In the genomic region with DNA sequence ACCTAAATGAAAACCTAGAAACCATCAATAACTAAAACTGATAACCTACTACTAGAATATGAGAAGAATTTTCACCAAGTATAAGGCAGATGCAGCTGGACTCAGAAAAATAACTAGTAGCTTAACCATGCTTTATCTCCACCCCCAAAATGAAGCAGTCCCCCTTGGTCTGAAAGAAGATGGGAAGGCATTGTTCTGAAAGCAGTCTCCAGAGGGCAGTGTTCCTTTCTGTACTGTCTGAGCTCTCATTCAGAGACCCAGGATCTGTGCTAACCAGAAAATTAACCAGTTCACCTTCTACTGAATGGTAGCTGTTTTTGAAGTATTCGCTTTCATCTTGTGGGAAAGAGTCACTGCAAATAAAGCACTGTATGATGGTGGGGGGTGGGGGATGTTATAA, we compare ENCODE assay signal across 8 cellular contexts.
A peak's percentile ranks its signal among the peaks of the same experiment; 100 is the strongest.
DNase-seq lines count a peak whose midpoint lies in the region; ATAC-seq, FAIRE-seq and TF ChIP-seq lines count a peak whose summit lies in the region.

No MANE protein-coding gene starts in this region.

- no peak for DNase-seq in activated naive CD8-positive, alpha-beta T cell treated with anti-CD3 and anti-CD28 coated beads, Interleukin-2, amount 50 U/mL, for 24 hours
- no peak for DNase-seq in activated naive CD8-positive, alpha-beta T cell treated with anti-CD3 and anti-CD28 coated beads for 36 hours
- peak; percentile 21 for DNase-seq in NCI-H2029 (lab: John Stamatoyannopoulos, UW)
- DNase-seq in central memory CD8-positive, alpha-beta T cell (ENCODE audit: low spot score in 2 of 2), result no peak
- DNase-seq in nephron progenitor cell, result peak; percentile 22
- DNase-seq in T1000 (lab: John Stamatoyannopoulos, UW), result no peak
- no peak for DNase-seq in GM12891 (ENCODE audit: insufficient read length, low spot score)
- DNase-seq in activated T-cell treated with anti-CD3 and anti-CD28 coated beads, Interleukin-2, amount 50 U/mL, for 1 hour, result no peak

- H3K36me3 Mint-ChIP-seq in activated naive CD8-positive, alpha-beta T cell treated with anti-CD3 and anti-CD28 coated beads, Interleukin-2, amount 50 U/mL, for 24 hours (ENCODE audit: low read depth), result no peaks in the 10 kb centered on the region
- no peaks in the 10 kb centered on the region for H3K36me3 Mint-ChIP-seq in activated naive CD8-positive, alpha-beta T cell treated with anti-CD3 and anti-CD28 coated beads for 36 hours
- H3K36me3 Mint-ChIP-seq in central memory CD8-positive, alpha-beta T cell (ENCODE audit: insufficient read depth), result no peaks in the 10 kb centered on the region
- H3K36me3 Mint-ChIP-seq in nephron progenitor cell (ENCODE audit: low read depth), result no peaks in the 10 kb centered on the region

- peaks cover 24% of the 10 kb centered on the region for H3K27me3 Mint-ChIP-seq in activated naive CD8-positive, alpha-beta T cell treated with anti-CD3 and anti-CD28 coated beads, Interleukin-2, amount 50 U/mL, for 24 hours
- peaks cover 16% of the 10 kb centered on the region for H3K27me3 Mint-ChIP-seq in activated naive CD8-positive, alpha-beta T cell treated with anti-CD3 and anti-CD28 coated beads for 36 hours
- H3K27me3 Mint-ChIP-seq in central memory CD8-positive, alpha-beta T cell, result peaks cover 61% of the 10 kb centered on the region
- H3K27me3 Mint-ChIP-seq in nephron progenitor cell (ENCODE audit: low read depth, poor library complexity), result no peaks in the 10 kb centered on the region

- FAIRE-seq in GM12891 (lab: Jason Lieb, UNC), result no peak

- peak; percentile 46 for ATAC-seq in activated naive CD8-positive, alpha-beta T cell treated with anti-CD3 and anti-CD28 coated beads, Interleukin-2, amount 50 U/mL, for 24 hours
- peak; percentile 52 for ATAC-seq in central memory CD8-positive, alpha-beta T cell (replicated peaks; ENCODE audit: extremely low read depth, poor library complexity, severe bottlenecking)

- H3K4me3 Mint-ChIP-seq in activated naive CD8-positive, alpha-beta T cell treated with anti-CD3 and anti-CD28 coated beads, Interleukin-2, amount 50 U/mL, for 24 hours, result no peak overlapping the region
- H3K4me3 Mint-ChIP-seq in activated naive CD8-positive, alpha-beta T cell treated with anti-CD3 and anti-CD28 coated beads for 36 hours, result no peak overlapping the region
- no peak overlapping the region for H3K4me3 Mint-ChIP-seq in central memory CD8-positive, alpha-beta T cell
- no peak overlapping the region for H3K4me3 Mint-ChIP-seq in nephron progenitor cell

- peak; percentile 61 for TF ChIP-seq CTCF in nephron progenitor cell (IDR thresholded peaks at IDR 0.05)

- no peak for TF ChIP-seq POLR2A in GM12891 (IDR thresholded peaks at IDR 0.05; ENCODE audit: low read depth, low read length)

- no peaks in the 10 kb centered on the region for H3K4me1 Mint-ChIP-seq in activated naive CD8-positive, alpha-beta T cell treated with anti-CD3 and anti-CD28 coated beads, Interleukin-2, amount 50 U/mL, for 24 hours
- no peaks in the 10 kb centered on the region for H3K4me1 Mint-ChIP-seq in activated naive CD8-positive, alpha-beta T cell treated with anti-CD3 and anti-CD28 coated beads for 36 hours
- no peaks in the 10 kb centered on the region for H3K4me1 Mint-ChIP-seq in central memory CD8-positive, alpha-beta T cell
- H3K4me1 Mint-ChIP-seq in nephron progenitor cell, result peaks cover 5% of the 10 kb centered on the region

- H3K9me3 Mint-ChIP-seq in activated naive CD8-positive, alpha-beta T cell treated with anti-CD3 and anti-CD28 coated beads, Interleukin-2, amount 50 U/mL, for 24 hours, result no peaks in the 10 kb centered on the region
- no peaks in the 10 kb centered on the region for H3K9me3 Mint-ChIP-seq in activated naive CD8-positive, alpha-beta T cell treated with anti-CD3 and anti-CD28 coated beads for 36 hours
- no peaks in the 10 kb centered on the region for H3K9me3 Mint-ChIP-seq in central memory CD8-positive, alpha-beta T cell
- H3K9me3 Mint-ChIP-seq in nephron progenitor cell, result no peaks in the 10 kb centered on the region

- no peak overlapping the region for H3K27ac Mint-ChIP-seq in activated naive CD8-positive, alpha-beta T cell treated with anti-CD3 and anti-CD28 coated beads, Interleukin-2, amount 50 U/mL, for 24 hours
- no peak overlapping the region for H3K27ac Mint-ChIP-seq in activated naive CD8-positive, alpha-beta T cell treated with anti-CD3 and anti-CD28 coated beads for 36 hours
- H3K27ac Mint-ChIP-seq in central memory CD8-positive, alpha-beta T cell (ENCODE audit: low read depth), result no peak overlapping the region
- H3K27ac Mint-ChIP-seq in nephron progenitor cell, result no peak overlapping the region

TF ChIP-seq in GM12891, 5 proteins besides CTCF, POLR2A, EP300 and RAD21:
- no peak for TF ChIP-seq PAX5 (IDR thresholded peaks at IDR 0.05; ENCODE audit: insufficient read depth, low read length, severe bottlenecking)
- no peak for TF ChIP-seq TAF1 (IDR thresholded peaks at IDR 0.05; ENCODE audit: low read depth, low read length)
- no peak for TF ChIP-seq SPI1 (IDR thresholded peaks at IDR 0.05; ENCODE audit: low read depth, low read length)
- TF ChIP-seq POLR2AphosphoS5 (IDR thresholded peaks at IDR 0.05; ENCODE audit: low read depth, low read length), result no peak
- TF ChIP-seq POU2F2 (IDR thresholded peaks at IDR 0.05; ENCODE audit: low read depth, low read length), result no peak
TF ChIP-seq in GM12891: peak in this region for 0.

Comparison
In these comparisons a context has a peak if more than half of its experiments do, and no peak if none do; other contexts are left out.
1. DNase-seq: peak in NCI-H2029 (single experiment) and nephron progenitor cell (single experiment); none in activated naive CD8-positive, alpha-beta T cell treated with anti-CD3 and anti-CD28 coated beads, Interleukin-2, amount 50 U/mL, for 24 hours (single experiment), activated naive CD8-positive, alpha-beta T cell treated with anti-CD3 and anti-CD28 coated beads for 36 hours (single experiment), central memory CD8-positive, alpha-beta T cell (0 of 2), T1000 (single experiment), GM12891 (single experiment) and activated T-cell treated with anti-CD3 and anti-CD28 coated beads, Interleukin-2, amount 50 U/mL, for 1 hour (single experiment).